In the genomic region with DNA sequence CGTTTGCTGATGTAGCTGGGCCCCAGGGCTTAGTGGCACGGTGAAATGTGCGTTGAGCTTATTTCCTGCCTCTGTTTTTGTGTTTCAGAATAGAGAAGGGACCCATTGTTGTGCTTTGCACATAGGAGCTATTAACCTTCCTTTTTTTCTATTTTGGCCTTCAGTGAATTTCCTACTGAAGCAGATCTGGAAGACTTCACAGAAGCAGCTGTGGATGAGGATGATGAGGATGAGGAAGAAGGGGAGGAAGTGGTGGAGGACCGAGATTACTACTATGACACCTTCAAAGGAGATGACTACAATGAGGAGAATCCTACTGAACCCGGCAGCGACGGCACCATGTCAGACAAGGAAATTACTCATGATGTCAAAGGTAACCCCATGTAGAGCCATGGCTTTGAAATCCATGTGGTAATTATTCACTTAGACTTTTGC, we compare ENCODE assay signal across 13 cellular contexts. TPM values are rescaled to one million over a fixed set of nuclear protein-coding genes. Genes with fewer than 3 reads are reported as not detected.
DNase-seq lines count a peak whose midpoint lies in the region; ATAC-seq and TF ChIP-seq lines count a peak whose summit lies in the region.
"Had no signal": no experiment of that assay in that cellular context is flagged by ENCODE, and none has a peak within 500 bp of the region (broad histone marks: within the 10 kb centered on the region; RNA-seq: fewer than 3 reads in every experiment).

No MANE protein-coding gene starts in this region.

- no peaks in the 10 kb centered on the region for H3K9me3 Mint-ChIP-seq in T-helper 2 cell treated with Interferon-gamma antibody and Interleukin-4, amounts not matched to agents 5 μg/mL and 100 μg/mL, for 36 hours

- H3K4me3 ChIP-seq in epithelial cell of esophagus (ENCODE audit: low read length) = no peak overlapping the region
- H3K4me3 ChIP-seq: tibial artery had no signal

- H3K36me3 Mint-ChIP-seq in T-helper 2 cell treated with Interferon-gamma antibody and Interleukin-4, amounts not matched to agents 5 μg/mL and 100 μg/mL, for 36 hours (ENCODE audit: low read depth) = peaks cover 18% of the 10 kb centered on the region

- peaks cover 34% of the 10 kb centered on the region for H3K4me1 Mint-ChIP-seq in T-helper 2 cell treated with Interferon-gamma antibody and Interleukin-4, amounts not matched to agents 5 μg/mL and 100 μg/mL, for 36 hours (ENCODE audit: low read depth)

- peak; percentile 77 to 78 for ATAC-seq in activated CD4-positive, CD25-positive, alpha-beta regulatory T cell treated with anti-CD3 and anti-CD28 coated beads, Interleukin-2, amount 50 U/mL, for 24 hours

- no peak for TF ChIP-seq CTCF in epithelial cell of esophagus (IDR thresholded peaks at IDR 0.05; ENCODE audit: insufficient read depth, low read depth, low read length, missing control alignments)

- H3K4me3 Mint-ChIP-seq in T-helper 2 cell treated with Interferon-gamma antibody and Interleukin-4, amounts not matched to agents 5 μg/mL and 100 μg/mL, for 36 hours = no peak overlapping the region

- no peak overlapping the region for H3K27ac Mint-ChIP-seq in T-helper 2 cell treated with Interferon-gamma antibody and Interleukin-4, amounts not matched to agents 5 μg/mL and 100 μg/mL, for 36 hours

- peaks cover 10% of the 10 kb centered on the region for H3K27me3 Mint-ChIP-seq in T-helper 2 cell treated with Interferon-gamma antibody and Interleukin-4, amounts not matched to agents 5 μg/mL and 100 μg/mL, for 36 hours (ENCODE audit: low read depth)

- DNase-seq in activated CD4-positive, CD25-positive, alpha-beta regulatory T cell treated with anti-CD3 and anti-CD28 coated beads, Interleukin-2, amount 50 U/mL, for 72 hours = no peak
- peak; percentile 30 for DNase-seq in T-helper 2 cell treated with Interferon-gamma antibody and Interleukin-4, amounts not matched to agents 5 μg/mL and 100 μg/mL, for 36 hours (ENCODE audit: low spot score)
- DNase-seq in epithelial cell of esophagus (ENCODE audit: low read depth) = peak; percentile 77
- peak; percentile 24 for DNase-seq in stimulated activated CD4-positive, alpha-beta T cell treated with anti-CD3 and anti-CD28 coated beads, Interleukin-4, amount 100 ng/mL, for 1 hour
- no peak for DNase-seq in A172 (ENCODE audit: low spot score)
- DNase-seq in NCI-H82 (lab: John Stamatoyannopoulos, UW) = no peak
- no peak for DNase-seq in globus pallidus (ENCODE audit: low spot score)
- DNase-seq: 8988T, DMS79 treated with DMSO at 0.1 percent for 48 hours, NCI-H2029, OCI-M1, tibial artery had no signal

RNA-seq across cellular contexts. Expression of gene ST14, which starts 37.4 kb away (rescaled TPM):
- 0.10 TPM in 1 of 2 replicates, not detected in the other for total RNA-seq in A172 (2014; rRNA removed; shearing (Covaris generic))

RNA-seq across cellular contexts. Expression of gene APLP2, which starts 52.5 kb away (rescaled TPM):
- 103 and 104 TPM in 2 replicates for total RNA-seq in A172 (2014; rRNA removed; shearing (Covaris generic))

Comparison
In these comparisons a context has a peak if more than half of its experiments do, and no peak if none do; other contexts are left out.
1. DNase-seq: peak in T-helper 2 cell treated with Interferon-gamma antibody and Interleukin-4, amounts not matched to agents 5 μg/mL and 100 μg/mL, for 36 hours (single experiment), epithelial cell of esophagus (single experiment) and stimulated activated CD4-positive, alpha-beta T cell treated with anti-CD3 and anti-CD28 coated beads, Interleukin-4, amount 100 ng/mL, for 1 hour (single experiment); none in activated CD4-positive, CD25-positive, alpha-beta regulatory T cell treated with anti-CD3 and anti-CD28 coated beads, Interleukin-2, amount 50 U/mL, for 72 hours (single experiment), A172 (single experiment), NCI-H82 (single experiment) and globus pallidus (single experiment).